14 cellular contexts compared by ENCODE assay signal in genomic region chr17:40015005-40015997, GRCh38. TPM values are rescaled to one million over a fixed set of nuclear protein-coding genes. Genes with fewer than 3 reads are reported as not detected.
DNase-seq lines count a peak whose midpoint lies in the region; ATAC-seq, FAIRE-seq and TF ChIP-seq lines count a peak whose summit lies in the region.
"Had no signal": no experiment of that assay in that cellular context is flagged by ENCODE, and none has a peak within 500 bp of the region (broad histone marks: within the 10 kb centered on the region; RNA-seq: fewer than 3 reads in every experiment).

Gene CSF3 (plus strand): TSS chr17:40015440. CDS start chr17:40015475, 35 bp downstream.

- peak; percentile 1 for ATAC-seq in esophagus mucosa

- peak within 1 kb of the TSS; percentile 33 for H2AK5ac ChIP-seq in neuronal stem cell (ENCODE audit: low read depth, low read length)

- H2BK12ac ChIP-seq in neuronal stem cell (ENCODE audit: low read length): peak within 1 kb of the TSS; percentile 88

- H4K91ac ChIP-seq in neuronal stem cell (ENCODE audit: low read depth, low read length, poor library complexity): no peak within 1 kb of the TSS

- peaks cover 34% of the 10 kb centered on the region for H3K4me1 ChIP-seq in NT2/D1 (ENCODE audit: insufficient read depth, insufficient read length)
- H3K4me1 ChIP-seq in neuronal stem cell (ENCODE audit: control insufficient read depth in 2 of 2, insufficient read depth in 1 of 2, low read depth in 1 of 2, low read length in 2 of 2): peaks cover 18 to 20% of the 10 kb centered on the region in 2 donors

- H2BK120ac ChIP-seq in neuronal stem cell (ENCODE audit: low read depth, low read length): no peak within 1 kb of the TSS

- no peak within 1 kb of the TSS for H4K8ac ChIP-seq in neuronal stem cell (ENCODE audit: low read depth, low read length)

- TF ChIP-seq POLR2A in GM12892 (IDR thresholded peaks at IDR 0.05; ENCODE audit: low read depth, low read length) (no peak), GM12891 (IDR thresholded peaks at IDR 0.05; ENCODE audit: low read depth, low read length) (no peak)

- H3K9me3 ChIP-seq in NT2/D1 (ENCODE audit: insufficient read depth, low read length) (peaks cover 3% of the 10 kb centered on the region; the same call in 1 of the 2 replicates), neuronal stem cell (replicated peaks in 1 of 2; ENCODE audit: control insufficient read depth in 2 of 2, insufficient read depth in 1 of 2, low read depth in 1 of 2, low read length in 2 of 2) (no peaks in the 10 kb centered on the region)
- H3K9me3 ChIP-seq: HAP-1 had no signal

- H2AFZ ChIP-seq in neuronal stem cell (ENCODE audit: low read length): peak within 1 kb of the TSS; percentile 76

- H2BK15ac ChIP-seq in neuronal stem cell (ENCODE audit: low read length): peak within 1 kb of the TSS; percentile 65

- no peak within 1 kb of the TSS for H3K23ac ChIP-seq in neuronal stem cell (ENCODE audit: low read depth, low read length, poor library complexity)

- H3K4ac ChIP-seq in neuronal stem cell (ENCODE audit: low read length): no peak within 1 kb of the TSS

- FAIRE-seq in GM12892 (lab: Jason Lieb, UNC) (no peak), GM12891 (lab: Jason Lieb, UNC) (no peak)
- FAIRE-seq: endometrium had no signal

- H3K4me3 ChIP-seq in NT2/D1 (ENCODE audit: insufficient read length, low read depth) (no peak within 1 kb of the TSS), neuronal stem cell (ENCODE audit: low read length in 2 of 2) (peak within 1 kb of the TSS in 1 of 2 donors; percentile 52)
- H3K4me3 ChIP-seq: HAP-1 had no signal

- H3K36me3 ChIP-seq in NT2/D1 (ENCODE audit: insufficient read depth, insufficient read length, low read length) (peaks cover 30% of the 10 kb centered on the region), neuronal stem cell (replicated peaks in 1 of 2; ENCODE audit: control insufficient read depth in 2 of 2, insufficient read depth in 2 of 2, low read length in 2 of 2) (peaks cover 9 to 21% of the 10 kb centered on the region in 2 donors)

- H3K9ac ChIP-seq in NT2/D1 (ENCODE audit: insufficient read length, low read depth) (peak within 1 kb of the TSS; percentile 5), neuronal stem cell (ENCODE audit: low read depth, low read length, poor library complexity) (no peak within 1 kb of the TSS)

- peak; percentile 82 for DNase-seq in ELR (ENCODE audit: low read depth)
- DNase-seq in NT2/D1 (ENCODE audit: low read depth, low spot score): no peak
- no peak for DNase-seq in neuronal stem cell (ENCODE audit: low spot score)
- no peak for DNase-seq in germinal center (ENCODE audit: low spot score)
- no peak for DNase-seq in GM12892 (ENCODE audit: insufficient read length)
- no peak for DNase-seq in GM12891 (ENCODE audit: insufficient read length, low spot score)
- no peak for DNase-seq in NCI-H526 (lab: John Stamatoyannopoulos, UW)
- DNase-seq: activated CD4-positive, alpha-beta T cell treated with anti-CD3 and anti-CD28 coated beads, Interleukin-2, amount 10 ng/mL, durations not matched to agents 24 days and 14 days; DMS 273 treated with DMSO at 0.1 percent for 48 hours; RPMI8226 had no signal

- no peak within 1 kb of the TSS for H3K27ac ChIP-seq in neuronal stem cell (replicated peaks; ENCODE audit: low read length)

- no peak within 1 kb of the TSS for H3K4me2 ChIP-seq in neuronal stem cell (ENCODE audit: insufficient read depth, low read length, poor library complexity, severe bottlenecking)

- whole genome bisulfite sequencing in neuronal stem cell (ENCODE audit: extremely low coverage in 2 of 2, insufficient read length in 2 of 2, insufficient replicate concordance in 1 of 2), 2 donors: no CpG with 5 or more reads among the region's 20 CpGs

- peak within 1 kb of the TSS; percentile 59 for H3K18ac ChIP-seq in neuronal stem cell (ENCODE audit: low read length)

- H3K14ac ChIP-seq in neuronal stem cell (ENCODE audit: low read length): peak within 1 kb of the TSS; percentile 97

- H3K27me3 ChIP-seq in NT2/D1 (ENCODE audit: insufficient read depth, insufficient read length) (peaks cover 2% of the 10 kb centered on the region), neuronal stem cell (ENCODE audit: control insufficient read depth in 3 of 3, insufficient read depth in 3 of 3, low read depth in 1 of 3, low read length in 3 of 3) (no peaks in the 10 kb centered on the region)

- H2BK5ac ChIP-seq in neuronal stem cell (ENCODE audit: low read length): peak within 1 kb of the TSS; percentile 46

- H3K79me1 ChIP-seq in neuronal stem cell (ENCODE audit: low read depth, low read length): peaks cover 4% of the 10 kb centered on the region

TF ChIP-seq in GM12891, 5 proteins besides CTCF, POLR2A, EP300 and RAD21:
- TF ChIP-seq PAX5 (IDR thresholded peaks at IDR 0.05; ENCODE audit: insufficient read depth, low read length, severe bottlenecking): no peak
- TF ChIP-seq POU2F2 (IDR thresholded peaks at IDR 0.05; ENCODE audit: low read depth, low read length): no peak
- TF ChIP-seq SPI1 (IDR thresholded peaks at IDR 0.05; ENCODE audit: low read depth, low read length): no peak
- no peak for TF ChIP-seq TAF1 (IDR thresholded peaks at IDR 0.05; ENCODE audit: low read depth, low read length)
- no peak for TF ChIP-seq POLR2AphosphoS5 (IDR thresholded peaks at IDR 0.05; ENCODE audit: low read depth, low read length)

RNA-seq across cellular contexts. Expression of gene CSF3, which starts in this region (rescaled TPM):
- total RNA-seq in esophagus mucosa: 0.64 TPM
- polyA plus RNA-seq in neuronal stem cell (2013, experiment 1 of 2): not detected
- not detected for polyA plus RNA-seq in neuronal stem cell (2013, experiment 2 of 2)
- 0.72 TPM for polyA plus RNA-seq in GM12892 (2012; ENCODE audit: missing spikeins)
- 0.24 TPM for polyA plus RNA-seq in GM12891 (2012; ENCODE audit: low read depth, missing spikeins)
- total RNA-seq: activated CD4-positive, alpha-beta T cell treated with anti-CD3 and anti-CD28 coated beads, Interleukin-2, amount 10 ng/mL, durations not matched to agents 24 days and 14 days; activated naive CD4-positive, alpha-beta T cell treated with anti-CD3 and anti-CD28 coated beads, Interleukin-2, amount 50 U/mL, for 72 hours had no signal

Comparison
In these comparisons a context has a peak if more than half of its experiments do, and no peak if none do; other contexts are left out.
1. Peak in ATAC-seq in esophagus mucosa; RNA of the gene not detected or under 1 TPM.